ENCODE assay signal across 26 cellular contexts in the genomic region with DNA sequence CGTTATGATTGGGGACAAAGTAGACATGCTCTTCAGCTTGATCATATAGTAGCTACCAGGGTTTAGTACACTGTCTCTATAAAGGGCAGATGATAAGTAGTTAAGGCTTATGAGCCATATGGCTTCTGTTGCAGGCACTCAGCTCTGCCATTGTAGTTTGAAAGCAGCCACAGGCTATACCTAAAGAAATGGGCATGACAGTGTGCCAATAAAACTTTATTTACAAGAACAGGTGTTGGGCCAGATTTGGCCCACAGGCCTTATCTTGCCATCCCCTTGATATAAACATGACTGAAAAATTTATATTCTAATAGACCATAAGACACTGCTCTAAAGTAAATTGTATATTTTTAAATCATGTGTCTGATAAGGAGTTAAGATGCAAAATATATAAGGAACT. TPM values are rescaled to one million over a fixed set of nuclear protein-coding genes. Genes with fewer than 3 reads are reported as not detected.
DNase-seq lines count a peak whose midpoint lies in the region; ATAC-seq, FAIRE-seq and TF ChIP-seq lines count a peak whose summit lies in the region.
"Had no signal": no experiment of that assay in that cellular context is flagged by ENCODE, and none has a peak within 500 bp of the region (broad histone marks: within the 10 kb centered on the region; RNA-seq: fewer than 3 reads in every experiment).

No MANE protein-coding gene starts in this region.

- POLR2A ChIA-PET in K562 (lab: Yijun Ruan, JAX), result interaction anchor here (0.6 kb wide), 1 partner anchor 10 kb away, joined by 4 read pairs; no protein-coding TSS in a partner anchor
- POLR2A ChIA-PET in CD4-positive, alpha-beta memory T cell (lab: Charles Lee; ENCODE audit: partially characterized antibody), result interaction anchor here (0.7 kb wide), 1 partner anchor 22 kb away, joined by 3 read pairs; no protein-coding TSS in a partner anchor

- no peaks in the 10 kb centered on the region for H3K27me3 Mint-ChIP-seq in type B pancreatic cell
- no peaks in the 10 kb centered on the region for H3K27me3 Mint-ChIP-seq in activated naive CD4-positive, alpha-beta T cell treated with anti-CD3 and anti-CD28 coated beads, Interleukin-2, amount 10 ng/mL, durations not matched to agents 7 days and 5 days
- no peaks in the 10 kb centered on the region for H3K27me3 Mint-ChIP-seq in CD4-positive, alpha-beta memory T cell
- H3K27me3 Mint-ChIP-seq: activated CD4-positive, alpha-beta T cell treated with anti-CD3 and anti-CD28 coated beads for 36 hours; T-helper 17 cell had no signal

- DNase-seq in NCI-H524 treated with DMSO at 0.1 percent for 48 hours (lab: John Stamatoyannopoulos, UW), result peak; percentile 56
- DNase-seq in K562 (ENCODE audit: extremely low read depth in 1 of 4, low spot score in 3 of 4), result no peak
- no peak for DNase-seq in lower lobe of right lung
- no peak for DNase-seq in type B pancreatic cell (ENCODE audit: extremely low spot score, unreplicated experiment)
- no peak for DNase-seq in left lobe of liver (ENCODE audit: low spot score)
- no peak for DNase-seq in activated naive CD4-positive, alpha-beta T cell treated with anti-CD3 and anti-CD28 coated beads, Interleukin-2, amount 10 ng/mL, durations not matched to agents 7 days and 5 days
- no peak for DNase-seq in CD4-positive, alpha-beta memory T cell
- DNase-seq: activated CD4-positive, alpha-beta T cell treated with anti-CD3 and anti-CD28 coated beads for 36 hours; activated gamma-delta T cell; CD8-positive, alpha-beta memory T cell; DMS79; effector CD8-positive, alpha-beta T cell; GF-D8; GOT3; Karpas-422; NCI-H146; NCI-H510A treated with DMSO at 0.1 percent for 48 hours; RPMI8226; substantia nigra; T-helper 17 cell had no signal

- peak overlapping the region; percentile 47 for H3K4me3 Mint-ChIP-seq in type B pancreatic cell
- H3K4me3 Mint-ChIP-seq in activated naive CD4-positive, alpha-beta T cell treated with anti-CD3 and anti-CD28 coated beads, Interleukin-2, amount 10 ng/mL, durations not matched to agents 7 days and 5 days, result no peak overlapping the region
- H3K4me3 Mint-ChIP-seq in CD4-positive, alpha-beta memory T cell, result no peak overlapping the region
- H3K4me3 Mint-ChIP-seq: activated CD4-positive, alpha-beta T cell treated with anti-CD3 and anti-CD28 coated beads for 36 hours; CD8-positive, alpha-beta memory T cell; T-helper 17 cell had no signal

- H3K9me1 ChIP-seq in K562 (ENCODE audit: control insufficient read depth, insufficient read depth, low read length), result no peaks in the 10 kb centered on the region

- no peak for TF ChIP-seq POLR2A in K562 (conservative IDR thresholded peaks at IDR 0.05)

- H3K27me3 ChIP-seq in K562 (ENCODE audit: control insufficient read depth in 2 of 2, insufficient read depth in 2 of 2, low read length in 2 of 2) (no peaks in the 10 kb centered on the region), lower lobe of right lung (ENCODE audit: low read depth) (no peaks in the 10 kb centered on the region)
- H3K27me3 ChIP-seq in CD4-positive, alpha-beta memory T cell (ENCODE audit: insufficient read depth, low read length), result no peaks in the 10 kb centered on the region
- H3K27me3 ChIP-seq: neutrophil had no signal

- H3K27ac ChIP-seq in K562 (ENCODE audit: extremely low read depth, low read depth, low read length), result no peak overlapping the region
- peak overlapping the region; percentile 1 for H3K27ac ChIP-seq in lower lobe of right lung
- H3K27ac ChIP-seq in CD4-positive, alpha-beta memory T cell (ENCODE audit: low read depth, low read length), result no peak overlapping the region
- H3K27ac ChIP-seq: neutrophil, SK-N-MC, skin epidermis had no signal

- H3K36me3 ChIP-seq in K562 (ENCODE audit: control insufficient read depth, insufficient read depth, low read length) (no peaks in the 10 kb centered on the region), lower lobe of right lung (no peaks in the 10 kb centered on the region)
- no peaks in the 10 kb centered on the region for H3K36me3 ChIP-seq in CD4-positive, alpha-beta memory T cell (ENCODE audit: insufficient read depth, low read length)
- H3K36me3 ChIP-seq: neutrophil had no signal

- H3K4me3 ChIP-seq in K562 (no peak overlapping the region), lower lobe of right lung (no peak overlapping the region)
- H3K4me3 ChIP-seq in CD4-positive, alpha-beta memory T cell (ENCODE audit: low read length in 2 of 2), result no peak overlapping the region
- H3K4me3 ChIP-seq: SK-N-MC, skin epidermis had no signal

- no peaks in the 10 kb centered on the region for H3K36me3 Mint-ChIP-seq in type B pancreatic cell
- H3K36me3 Mint-ChIP-seq in activated naive CD4-positive, alpha-beta T cell treated with anti-CD3 and anti-CD28 coated beads, Interleukin-2, amount 10 ng/mL, durations not matched to agents 7 days and 5 days, result no peaks in the 10 kb centered on the region
- H3K36me3 Mint-ChIP-seq in CD4-positive, alpha-beta memory T cell, result no peaks in the 10 kb centered on the region

- no peak overlapping the region for H3K9ac ChIP-seq in K562 (ENCODE audit: insufficient read depth in 1 of 2, low read depth in 2 of 2, low read length in 2 of 2)

- ATAC-seq in K562 (no peak), lower lobe of right lung (no peak), left lobe of liver (no peak)
- ATAC-seq: activated CD4-positive, alpha-beta T cell treated with anti-CD3 and anti-CD28 coated beads for 36 hours; T-helper 17 cell had no signal

- no peak for TF ChIP-seq EP300 in K562 (IDR thresholded peaks at IDR 0.05; ENCODE audit: low read length)

- H2AFZ ChIP-seq in K562 (ENCODE audit: low read depth, low read length), result 0 out of 2 replicates have a peak overlapping the region, but pooled peaks have one; percentile 70

- TF ChIP-seq RAD21 in K562 (CRISPR knock-in tag; conservative IDR thresholded peaks at IDR 0.05 in 1 of 2, IDR thresholded peaks at IDR 0.05 in 1 of 2), result no peak

- H3K4me2 ChIP-seq in K562 (ENCODE audit: insufficient read depth, low read length), result no peak overlapping the region

- TF ChIP-seq CTCF in K562 (IDR thresholded peaks at IDR 0.05 in 2 of 3, conservative IDR thresholded peaks at IDR 0.05 in 1 of 3; ENCODE audit: insufficient read depth in 2 of 3, low read depth in 1 of 3, low read length in 3 of 3) (no peak), lower lobe of right lung (IDR thresholded peaks at IDR 0.05) (no peak), type B pancreatic cell (conservative IDR thresholded peaks at IDR 0.05) (no peak)

- H3K27ac Mint-ChIP-seq in type B pancreatic cell, result peak overlapping the region; percentile 76
- H3K27ac Mint-ChIP-seq in activated naive CD4-positive, alpha-beta T cell treated with anti-CD3 and anti-CD28 coated beads, Interleukin-2, amount 10 ng/mL, durations not matched to agents 7 days and 5 days, result no peak overlapping the region
- H3K27ac Mint-ChIP-seq in CD4-positive, alpha-beta memory T cell, result peak overlapping the region in 1 of 7 donors; percentile 46
- H3K27ac Mint-ChIP-seq: activated CD4-positive, alpha-beta T cell treated with anti-CD3 and anti-CD28 coated beads for 36 hours; T-helper 17 cell had no signal

- H3K79me2 ChIP-seq in K562 (ENCODE audit: control insufficient read depth, insufficient read depth, low read length), result no peaks in the 10 kb centered on the region

- intact Hi-C loops in K562 (cut with micrococcal nuclease) (no loop called here), lower lobe of right lung (cut with DNase I) (no loop called here)
- intact Hi-C loops in CD4-positive, alpha-beta memory T cell (cut with micrococcal nuclease), result no loop called here

- H3K9me3 ChIP-seq in K562 (replicated peaks; ENCODE audit: control insufficient read depth, insufficient read depth, low read depth, low read length) (no peaks in the 10 kb centered on the region), lower lobe of right lung (no peaks in the 10 kb centered on the region)
- H3K9me3 ChIP-seq in CD4-positive, alpha-beta memory T cell (ENCODE audit: control insufficient read depth in 1 of 2, low read length in 2 of 2), result no peaks in the 10 kb centered on the region
- H3K9me3 ChIP-seq: neutrophil had no signal

- in situ Hi-C loops in K562 (cut with MboI), result no loop called here

- BruUV-seq in K562 (replicated peaks; lab: Mats Ljungman, UMichigan), result no TSS peak

- no peaks in the 10 kb centered on the region for H3K9me3 Mint-ChIP-seq in type B pancreatic cell
- H3K9me3 Mint-ChIP-seq in activated naive CD4-positive, alpha-beta T cell treated with anti-CD3 and anti-CD28 coated beads, Interleukin-2, amount 10 ng/mL, durations not matched to agents 7 days and 5 days, result no peaks in the 10 kb centered on the region
- H3K9me3 Mint-ChIP-seq in CD4-positive, alpha-beta memory T cell, result no peaks in the 10 kb centered on the region
- H3K9me3 Mint-ChIP-seq: CD8-positive, alpha-beta memory T cell had no signal

- H4K20me1 ChIP-seq in K562 (replicated peaks; ENCODE audit: control insufficient read depth, insufficient read depth, low read length), result no peaks in the 10 kb centered on the region

- CTCF ChIA-PET in K562 (lab: Yijun Ruan, JAX; ENCODE audit: low intra/inter-chr PET ratio), result no interaction called here
- CTCF ChIA-PET in activated naive CD4-positive, alpha-beta T cell treated with anti-CD3 and anti-CD28 coated beads, Interleukin-2, amount 10 ng/mL, durations not matched to agents 7 days and 5 days (lab: Charles Lee), result interaction anchor here (0.5 kb wide), 1 partner anchor 174 kb away, joined by 3 read pairs; no protein-coding TSS in a partner anchor
- CTCF ChIA-PET in CD4-positive, alpha-beta memory T cell (lab: Charles Lee; ENCODE audit: partially characterized antibody), result no interaction called here

- H3K4me1 ChIP-seq in K562 (replicated peaks in 1 of 2; ENCODE audit: control insufficient read depth in 2 of 2, insufficient read depth in 2 of 2, low read length in 2 of 2) (peaks cover 0 to 8% of the 10 kb centered on the region in 2 experiments; a peak in 2 of 5 replicates), lower lobe of right lung (peaks cover 39% of the 10 kb centered on the region)
- peaks cover 6% of the 10 kb centered on the region for H3K4me1 ChIP-seq in CD4-positive, alpha-beta memory T cell (ENCODE audit: insufficient read depth, low read length)

- WGBS in K562 (ENCODE audit: insufficient coverage, low coverage, missing lambda C conversion rate), result 17% methylated on average over 1 of the region's 1 CpG

- FAIRE-seq in K562 (lab: Jason Lieb, UNC), result no peak
- FAIRE-seq: GM18507, HTR-8/SVneo, islet of Langerhans had no signal

- peaks cover 47% of the 10 kb centered on the region for H3K4me1 Mint-ChIP-seq in type B pancreatic cell (ENCODE audit: unreplicated experiment)
- H3K4me1 Mint-ChIP-seq in activated naive CD4-positive, alpha-beta T cell treated with anti-CD3 and anti-CD28 coated beads, Interleukin-2, amount 10 ng/mL, durations not matched to agents 7 days and 5 days, result peaks cover 9% of the 10 kb centered on the region
- peaks cover 5 to 25% (median 17%) of the 10 kb centered on the region in 4 donors for H3K4me1 Mint-ChIP-seq in CD4-positive, alpha-beta memory T cell

RNA-seq across cellular contexts. Expression of a gene that starts 36.6 kb away (rescaled TPM):
- 0.88 and 1.4 TPM in 2 replicates for total RNA-seq in K562 (2011; cell fraction: chromatin; rRNA removed; ENCODE audit: low replicate concordance)
- 0.39 and 0.83 TPM in 2 replicates for total RNA-seq in K562 (2011; cell fraction: nucleolus; rRNA removed)
- 0.31 and 0.59 TPM in 2 replicates for total RNA-seq in K562 (2011; cell fraction: nucleoplasm; rRNA removed)
- total RNA-seq in K562 (2014; rRNA removed) (0.54 and 0.65 TPM in 2 replicates), K562 (2014; rRNA removed; fragmentation: Illumina TruSeq; extraction: Trizol) (0.47 and 0.51 TPM in 2 replicates), K562 (2015; rRNA removed; fragmentation: Illumina TruSeq; extraction: Trizol) (0.45 and 0.80 TPM in 2 replicates), K562 (2021) (0.73 and 1.0 TPM in 2 replicates), lower lobe of right lung (68.7 TPM), type B pancreatic cell (ENCODE audit: low replicate concordance) (10.8 and 24.8 TPM in 2 replicates), left lobe of liver (8.4 TPM)
- polyA plus RNA-seq in K562 (2011; rRNA removed) (0.50 and 0.67 TPM in 2 replicates), K562 (2014; fragmentation: Illumina TruSeq; extraction: Trizol) (0.82 and 0.83 TPM in 2 replicates), K562 (2014; fragmentation: Nextera tagmentation; extraction: Ambion mirVana) (not detected), K562 (2014; rRNA removed) (0.31 and 0.46 TPM in 2 replicates)
- 0.31 and 0.55 TPM in 2 replicates for polyA plus RNA-seq in K562 (2011; cell fraction: cytosol; rRNA removed)
- 0.45 and 0.98 TPM in 2 replicates for polyA plus RNA-seq in K562 (2011; cell fraction: nucleus; rRNA removed)
- 0.59 and 0.68 TPM in 2 replicates for polyA plus RNA-seq in K562 (2012)
- polyA minus RNA-seq in K562 (2011; rRNA and poly(A)+ RNA removed), result 0.42 and 0.53 TPM in 2 replicates
- not detected in 2 replicates for polyA minus RNA-seq in K562 (2011; cell fraction: cytosol; rRNA and poly(A)+ RNA removed)
- polyA minus RNA-seq in K562 (2011; cell fraction: nucleus; rRNA and poly(A)+ RNA removed), result 0.44 and 0.54 TPM in 2 replicates
- total RNA-seq in CD4-positive, alpha-beta memory T cell, result 10 to 100 TPM; 26.7 to 27.9 TPM
- polyA plus RNA-seq in CD4-positive, alpha-beta memory T cell, result 10 to 100 TPM in 1 of 2 donors, 1 to 10 TPM in 1; 7.6 to 10.6 TPM
